In the genomic region with DNA sequence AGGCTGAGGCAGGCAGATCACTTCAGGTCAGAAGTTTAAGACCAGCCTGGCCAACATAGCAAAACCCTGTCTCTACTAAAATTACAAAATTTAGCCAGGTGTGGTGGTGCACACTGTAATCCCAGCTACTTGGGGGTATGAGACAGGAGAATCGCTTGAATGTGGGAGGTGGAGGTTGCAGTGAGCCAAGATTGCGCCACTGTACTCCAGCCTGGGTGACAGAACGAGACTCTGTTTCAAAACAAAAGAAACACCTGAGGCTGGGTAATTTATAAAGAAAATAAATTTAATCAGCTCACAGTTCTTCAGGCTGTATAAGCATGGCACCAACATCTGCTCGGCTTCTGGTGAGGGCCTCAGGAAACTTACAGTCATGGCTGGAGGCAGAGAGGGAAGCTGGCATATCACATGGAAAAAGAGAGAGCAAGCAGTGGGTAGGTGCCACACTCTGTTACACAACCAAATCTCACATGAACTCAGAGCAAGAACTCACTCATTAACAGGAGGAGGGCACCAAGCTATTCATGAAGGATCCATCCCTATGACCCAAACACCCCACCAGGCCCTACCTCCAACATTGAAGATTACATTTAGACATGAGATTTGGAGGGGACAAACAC, we compare ENCODE assay signal across 26 cellular contexts.
DNase-seq lines count a peak whose midpoint lies in the region; ATAC-seq, FAIRE-seq and TF ChIP-seq lines count a peak whose summit lies in the region.
"Had no signal": no experiment of that assay in that cellular context is flagged by ENCODE, and none has a peak within 500 bp of the region (broad histone marks: within the 10 kb centered on the region; RNA-seq: fewer than 3 reads in every experiment).

No MANE protein-coding gene starts in this region.

- H3K27ac Mint-ChIP-seq in natural killer cell = no peak overlapping the region
- H3K27ac Mint-ChIP-seq: CD14-positive monocyte; CD4-positive, alpha-beta memory T cell; CD4-positive, CD25-positive, alpha-beta regulatory T cell; CD8-positive, alpha-beta memory T cell had no signal

- no peak for FAIRE-seq in HepG2 (lab: Jason Lieb, UNC)
- FAIRE-seq: GM12878, GM12892, GM18507 had no signal

- H3K79me2 ChIP-seq in HepG2 (ENCODE audit: insufficient read depth, low read length) (no peaks in the 10 kb centered on the region), hepatocyte (no peaks in the 10 kb centered on the region)

- TF ChIP-seq CTCF in liver (IDR thresholded peaks at IDR 0.05; ENCODE audit: low read depth, low read length, missing input control) = no peak
- TF ChIP-seq CTCF in HepG2 (CRISPR knock-in tag; IDR thresholded peaks at IDR 0.05) = no peak
- TF ChIP-seq CTCF in hepatocyte (IDR thresholded peaks at IDR 0.05; ENCODE audit: poor library complexity) = no peak
- no peak for TF ChIP-seq CTCF in right lobe of liver (IDR thresholded peaks at IDR 0.05)
- no peak for TF ChIP-seq CTCF in natural killer cell (IDR thresholded peaks at IDR 0.05)

- peaks cover 7 to 10% of the 10 kb centered on the region in 2 donors for H3K27me3 Mint-ChIP-seq in natural killer cell (ENCODE audit: low read depth in 2 of 2)
- H3K27me3 Mint-ChIP-seq: CD4-positive, CD25-positive, alpha-beta regulatory T cell had no signal

- no peaks in the 10 kb centered on the region for H3K9me3 ChIP-seq in liver (ENCODE audit: control insufficient read depth in 4 of 4, low read length in 3 of 4)
- peaks cover 8% of the 10 kb centered on the region; the same call in 1 of the 2 replicates for H3K9me3 ChIP-seq in HepG2 (ENCODE audit: low read length)
- no peaks in the 10 kb centered on the region for H3K9me3 ChIP-seq in hepatocyte (ENCODE audit: low read depth)
- no peaks in the 10 kb centered on the region for H3K9me3 ChIP-seq in right lobe of liver
- H3K9me3 ChIP-seq: BE2C had no signal

- no peak overlapping the region for H2AFZ ChIP-seq in HepG2 (ENCODE audit: low read length)
- no peak overlapping the region for H2AFZ ChIP-seq in hepatocyte

- intact Hi-C loops in HepG2 (cut with micrococcal nuclease; ENCODE audit: unreplicated experiment) (no loop called here), right lobe of liver (cut with DNase I) (no loop called here), natural killer cell (cut with micrococcal nuclease) (no loop called here)

- no peaks in the 10 kb centered on the region for H3K4me1 Mint-ChIP-seq in natural killer cell
- H3K4me1 Mint-ChIP-seq: CD14-positive monocyte; CD4-positive, alpha-beta memory T cell; CD4-positive, CD25-positive, alpha-beta regulatory T cell; CD8-positive, alpha-beta memory T cell had no signal

- ATAC-seq in HepG2 (no peak), right lobe of liver (peak; percentile 50 to 71 (median 69)), natural killer cell (no peak)
- ATAC-seq: GM12878 had no signal

- H3K9me3 Mint-ChIP-seq in natural killer cell = no peaks in the 10 kb centered on the region
- H3K9me3 Mint-ChIP-seq: CD8-positive, alpha-beta memory T cell had no signal

- POLR2A ChIA-PET in HepG2 (lab: Yijun Ruan, JAX) = no interaction called here
- POLR2A ChIA-PET in HEK293T (lab: Yijun Ruan, JAX) = no interaction called here

- no peak overlapping the region for H3K9ac ChIP-seq in liver (ENCODE audit: low read depth in 1 of 2, low read length in 2 of 2)
- no peak overlapping the region for H3K9ac ChIP-seq in HepG2 (ENCODE audit: insufficient read depth, low read depth, low read length)
- H3K9ac ChIP-seq: BLaER1 had no signal

- WGBS in liver = 63% methylated on average over 4 of the region's 4 CpGs
- 34% methylated on average over 4 of the region's 4 CpGs for WGBS in HepG2 (ENCODE audit: low lambda C conversion rate)
- WGBS in hepatocyte (ENCODE audit: low lambda C conversion rate, missing lambda C conversion rate) = 94% methylated on average over 4 of the region's 4 CpGs
- WGBS in right lobe of liver (ENCODE audit: insufficient coverage, low coverage, low lambda C conversion rate, missing lambda C conversion rate) = 27% methylated on average over 4 of the region's 4 CpGs

- H3K4me1 ChIP-seq in liver (ENCODE audit: control insufficient read depth in 4 of 4, insufficient read depth in 4 of 4, low read length in 3 of 4) = peaks cover 5 to 26% (median 9%) of the 10 kb centered on the region in 4 donors
- H3K4me1 ChIP-seq in HepG2 (ENCODE audit: insufficient read depth, low read length) = 0 out of 2 replicates have a peak, but pooled peaks cover 2% of the 10 kb centered on the region
- H3K4me1 ChIP-seq in hepatocyte (ENCODE audit: insufficient read depth) = peaks cover 28% of the 10 kb centered on the region
- H3K4me1 ChIP-seq in right lobe of liver = peaks cover 0 to 38% (median 7%) of the 10 kb centered on the region in 4 donors
- H3K4me1 ChIP-seq: BE2C, BLaER1 had no signal

- TF ChIP-seq POLR2A in HepG2 (IDR thresholded peaks at IDR 0.05; ENCODE audit: insufficient read depth in 1 of 2, low read depth in 2 of 2, low read length in 2 of 2) (no peak), right lobe of liver (IDR thresholded peaks at IDR 0.05) (no peak)

- in situ Hi-C loops in HepG2 (cut with HindIII; ENCODE audit: extremely low pct_ligation_motif_present, low pct_unique_long_range_greater_than_20kb) = no loop called here

- DNase-seq in HepG2 (ENCODE audit: low spot score) = no peak
- no peak for DNase-seq in hepatocyte (ENCODE audit: low spot score)
- peak in 1 of 3 donors; percentile 68 for DNase-seq in right lobe of liver
- no peak for DNase-seq in middle frontal gyrus (ENCODE audit: extremely low spot score, low spot score)
- no peak for DNase-seq in natural killer cell
- no peak for DNase-seq in HEK293T (ENCODE audit: extremely low spot score)
- DNase-seq: ACHN; BE2C; C1 segment of cervical spinal cord; CD4-positive, alpha-beta memory T cell; CD4-positive, CD25-positive, alpha-beta regulatory T cell; CD8-positive, alpha-beta memory T cell; COR-L47; DMS 273 treated with DMSO at 0.1 percent for 48 hours; DMS153; DMS79; DND-41; EL; GDM1 had no signal

- H4K20me1 ChIP-seq in HepG2 (ENCODE audit: insufficient read depth, low read length) = no peaks in the 10 kb centered on the region
- no peaks in the 10 kb centered on the region for H4K20me1 ChIP-seq in hepatocyte (ENCODE audit: insufficient read depth, poor library complexity, severe bottlenecking)
- H4K20me1 ChIP-seq: BLaER1 had no signal

- CTCF ChIA-PET in HepG2 (lab: Yijun Ruan, JAX; ENCODE audit: low intra/inter-chr PET ratio, low total read pairs) (no interaction called here), HEK293T (lab: Yijun Ruan, JAX) (no interaction called here)

- H3K4me2 ChIP-seq in HepG2 (ENCODE audit: low read depth, low read length) (no peak overlapping the region), hepatocyte (no peak overlapping the region)
- H3K4me2 ChIP-seq: BLaER1 had no signal

- no peaks in the 10 kb centered on the region for H3K36me3 Mint-ChIP-seq in natural killer cell
- H3K36me3 Mint-ChIP-seq: CD14-positive monocyte; CD4-positive, alpha-beta memory T cell; CD4-positive, CD25-positive, alpha-beta regulatory T cell had no signal

- H3K4me3 Mint-ChIP-seq in natural killer cell = no peak overlapping the region
- H3K4me3 Mint-ChIP-seq: CD14-positive monocyte; CD4-positive, alpha-beta memory T cell; CD4-positive, CD25-positive, alpha-beta regulatory T cell; CD8-positive, alpha-beta memory T cell had no signal

- no peak for TF ChIP-seq EP300 in HepG2 (IDR thresholded peaks at IDR 0.05; ENCODE audit: low read depth in 2 of 2, low read length in 2 of 2)
- no peak for TF ChIP-seq EP300 in HepG2 (CRISPR knock-in tag; IDR thresholded peaks at IDR 0.05; ENCODE audit: borderline replicate concordance)

- TF ChIP-seq RAD21 in liver (IDR thresholded peaks at IDR 0.05) (peak in 1 of 2 donors; percentile 19), HepG2 (CRISPR knock-in tag; IDR thresholded peaks at IDR 0.05) (no peak)

- H3K4me3 ChIP-seq in liver (ENCODE audit: low read depth in 1 of 3, low read length in 3 of 3) (no peak overlapping the region), HepG2 (replicated peaks in 1 of 3; ENCODE audit: insufficient read depth in 1 of 3, low read depth in 2 of 3, low read length in 3 of 3) (no peak overlapping the region), hepatocyte (no peak overlapping the region), right lobe of liver (no peak overlapping the region)
- H3K4me3 ChIP-seq: BLaER1, GM12878 had no signal

- H3K27me3 ChIP-seq in liver (ENCODE audit: control insufficient read depth in 4 of 4, insufficient read depth in 4 of 4, low read length in 3 of 4) = no peaks in the 10 kb centered on the region
- H3K27me3 ChIP-seq in HepG2 (ENCODE audit: control insufficient read depth in 1 of 2, insufficient read depth in 2 of 2, low read length in 2 of 2) = no peaks in the 10 kb centered on the region
- no peaks in the 10 kb centered on the region for H3K27me3 ChIP-seq in hepatocyte
- H3K27me3 ChIP-seq in right lobe of liver = no peaks in the 10 kb centered on the region
- H3K27me3 ChIP-seq: BE2C, BLaER1 had no signal

- BruUV-seq in HepG2 (replicated peaks; lab: Mats Ljungman, UMichigan) = no TSS peak

- peak overlapping the region; percentile 36 to 58 for H3K27ac ChIP-seq in liver (ENCODE audit: low read depth in 1 of 2, low read length in 2 of 2)
- H3K27ac ChIP-seq in HepG2 (ENCODE audit: extremely low read length, insufficient read depth, low read length) = no peak overlapping the region
- H3K27ac ChIP-seq in hepatocyte = peak overlapping the region; percentile 90
- H3K27ac ChIP-seq in right lobe of liver = peak overlapping the region; percentile 14 to 76 (median 68)
- H3K27ac ChIP-seq: 22Rv1, BLaER1 had no signal

- H3K36me3 ChIP-seq in liver (ENCODE audit: control insufficient read depth in 4 of 4, insufficient read depth in 3 of 4, low read depth in 1 of 4, low read length in 3 of 4) = no peaks in the 10 kb centered on the region
- H3K36me3 ChIP-seq in HepG2 (replicated peaks in 1 of 2; ENCODE audit: control insufficient read depth in 1 of 2, insufficient read depth in 2 of 2, low read length in 2 of 2) = no peaks in the 10 kb centered on the region
- H3K36me3 ChIP-seq in hepatocyte (replicated peaks; ENCODE audit: insufficient read depth, low read depth) = no peaks in the 10 kb centered on the region
- no peaks in the 10 kb centered on the region for H3K36me3 ChIP-seq in right lobe of liver
- H3K36me3 ChIP-seq: BE2C, BLaER1 had no signal

- no peaks in the 10 kb centered on the region for H3K9me2 ChIP-seq in hepatocyte (replicated peaks; ENCODE audit: insufficient read depth)

TF ChIP-seq in liver, 16 proteins besides CTCF, POLR2A, EP300 and RAD21 (continues in another document):
- TF ChIP-seq YY1 (IDR thresholded peaks at IDR 0.05) (peak; percentile 56), JUND (IDR thresholded peaks at IDR 0.05) (no peak), NR2F2 (IDR thresholded peaks at IDR 0.05) (no peak), SP1 (IDR thresholded peaks at IDR 0.05) (peak; percentile 30)

TF ChIP-seq in HEK293T, 16 proteins besides CTCF, POLR2A, EP300 and RAD21 (continues in another document):
- no peak for TF ChIP-seq CTBP1 (IDR thresholded peaks at IDR 0.05; ENCODE audit: borderline replicate concordance)
- TF ChIP-seq SP1 (IDR thresholded peaks at IDR 0.05) = no peak
- TF ChIP-seq FOXA1 (IDR thresholded peaks at IDR 0.05) = no peak
- TF ChIP-seq SUZ12 (IDR thresholded peaks at IDR 0.05) = no peak
- TF ChIP-seq ELF4 (IDR thresholded peaks at IDR 0.05) = no peak
- TF ChIP-seq LEF1 (IDR thresholded peaks at IDR 0.05; ENCODE audit: borderline replicate concordance) = no peak
- no peak for TF ChIP-seq HDGF (IDR thresholded peaks at IDR 0.05; ENCODE audit: borderline replicate concordance)
- no peak for TF ChIP-seq ARNT (IDR thresholded peaks at IDR 0.05)
- TF ChIP-seq ZNF384 (IDR thresholded peaks at IDR 0.05) = no peak

Comparison
In these comparisons a context has a peak if more than half of its experiments do, and no peak if none do; other contexts are left out.
1. ATAC-seq: peak in right lobe of liver (4 of 4); none in HepG2 (single experiment) and natural killer cell (0 of 3).